ENCODE assay signal across 6 cellular contexts in genomic region chr19:35775046-35775297, GRCh38. TPM values are rescaled to one million over a fixed set of nuclear protein-coding genes. Genes with fewer than 3 reads are reported as not detected.
DNase-seq lines count a peak whose midpoint lies in the region; ATAC-seq lines count a peak whose summit lies in the region.

No MANE protein-coding gene starts in this region.

- peak overlapping the region; percentile 79 to 94 (median 88) for H3K4me3 Mint-ChIP-seq in IgD-negative memory B cell

- no peaks in the 10 kb centered on the region for H3K27me3 ChIP-seq in effector memory CD4-positive, alpha-beta T cell (replicated peaks; ENCODE audit: control insufficient read depth, insufficient read depth, low read length, poor library complexity, severe bottlenecking)
- H3K27me3 ChIP-seq in rectal smooth muscle tissue (ENCODE audit: control insufficient read depth, insufficient read depth, low read length) = no peaks in the 10 kb centered on the region

- no peaks in the 10 kb centered on the region for H3K36me3 ChIP-seq in effector memory CD4-positive, alpha-beta T cell (ENCODE audit: control insufficient read depth, insufficient read depth, low read length)
- peaks cover 3% of the 10 kb centered on the region for H3K36me3 ChIP-seq in rectal smooth muscle tissue (ENCODE audit: control insufficient read depth, insufficient read depth, low read length)

- H3K9me3 Mint-ChIP-seq in IgD-negative memory B cell = no peaks in the 10 kb centered on the region

- H3K9ac ChIP-seq in rectal smooth muscle tissue (ENCODE audit: low read length) = no peak overlapping the region

- no peak for ATAC-seq in GM19395 (IDR thresholded peaks at IDR 0.05; ENCODE audit: unreplicated experiment)
- no peak for ATAC-seq in activated CD4-positive, CD25-positive, alpha-beta regulatory T cell treated with anti-CD3 and anti-CD28 coated beads, Interleukin-2, amount 50 U/mL, for 24 hours

- DNase-seq in effector memory CD4-positive, alpha-beta T cell = no peak
- no peak for DNase-seq in medulla oblongata (ENCODE audit: extremely low spot score)

- H3K4me1 ChIP-seq in effector memory CD4-positive, alpha-beta T cell (ENCODE audit: control insufficient read depth, insufficient read depth, low read length, poor library complexity, severe bottlenecking) = peaks cover 17% of the 10 kb centered on the region
- H3K4me1 ChIP-seq in rectal smooth muscle tissue (ENCODE audit: control insufficient read depth, insufficient read depth, low read length) = peaks cover 2% of the 10 kb centered on the region

- H3K4me3 ChIP-seq in effector memory CD4-positive, alpha-beta T cell (ENCODE audit: insufficient read depth, low read depth, low read length, poor library complexity, severe bottlenecking) = peak overlapping the region; percentile 50
- H3K4me3 ChIP-seq in rectal smooth muscle tissue (ENCODE audit: low read length) = peak overlapping the region; percentile 70

- H3K36me3 Mint-ChIP-seq in IgD-negative memory B cell = peaks cover 6% of the 10 kb centered on the region

- H3K9me3 ChIP-seq in effector memory CD4-positive, alpha-beta T cell (ENCODE audit: control insufficient read depth, low read length) = no peaks in the 10 kb centered on the region

- H3K4me1 Mint-ChIP-seq in IgD-negative memory B cell = peaks cover 0 to 10% (median 9%) of the 10 kb centered on the region in 3 donors

- H3K27me3 Mint-ChIP-seq in IgD-negative memory B cell = no peaks in the 10 kb centered on the region

- H3K27ac Mint-ChIP-seq in IgD-negative memory B cell = peak overlapping the region in 1 of 3 donors; percentile 92

- no peak overlapping the region for H3K27ac ChIP-seq in effector memory CD4-positive, alpha-beta T cell (ENCODE audit: insufficient read depth, low read length, poor library complexity, severe bottlenecking)
- no peak overlapping the region for H3K27ac ChIP-seq in rectal smooth muscle tissue (ENCODE audit: low read depth, low read length)

RNA-seq across cellular contexts. Expression of gene ARHGAP33, which starts 0.4 kb away (rescaled TPM):
- polyA plus RNA-seq in IgD-negative memory B cell = not detected

RNA-seq across cellular contexts. Expression of gene PROSER3, which starts 17.0 kb away (rescaled TPM):
- 7.3 TPM for polyA plus RNA-seq in IgD-negative memory B cell

RNA-seq across cellular contexts. Expression of gene HSPB6, which starts 18.1 kb away (rescaled TPM):
- polyA plus RNA-seq in IgD-negative memory B cell = not detected

RNA-seq across cellular contexts. Expression of gene LIN37, which starts 26.6 kb away (rescaled TPM):
- 8.2 TPM for polyA plus RNA-seq in IgD-negative memory B cell

RNA-seq across cellular contexts. Expression of gene PSENEN, which starts 29.5 kb away (rescaled TPM):
- polyA plus RNA-seq in IgD-negative memory B cell = 85.0 TPM
